Comparison of ENCODE assay signal across 14 cellular contexts in the genomic region with DNA sequence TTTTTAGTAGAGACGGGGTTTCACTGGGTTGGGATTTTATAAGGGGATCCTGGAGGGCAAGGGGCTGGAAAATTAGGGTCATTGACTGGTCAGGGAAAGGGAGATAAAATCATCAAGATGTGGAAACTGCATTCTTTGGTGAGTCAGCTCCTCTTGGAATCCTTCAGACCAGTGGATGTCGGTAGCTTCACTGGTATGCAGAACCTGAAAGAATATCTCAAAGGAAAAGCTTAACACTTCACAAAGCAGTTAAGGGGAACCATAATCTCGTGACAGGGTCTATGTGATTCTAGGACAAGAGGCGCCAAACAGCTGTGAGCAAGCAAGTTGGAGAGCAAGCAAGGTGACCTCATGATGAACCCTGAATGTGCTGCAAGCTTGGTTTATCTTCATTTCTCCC.
A peak's percentile ranks its signal among the peaks of the same experiment; 100 is the strongest.
DNase-seq lines count a peak whose midpoint lies in the region; ATAC-seq and TF ChIP-seq lines count a peak whose summit lies in the region.
"Had no signal": no experiment of that assay in that cellular context is flagged by ENCODE, and none has a peak within 500 bp of the region (broad histone marks: within the 10 kb centered on the region; RNA-seq: fewer than 3 reads in every experiment).

No MANE protein-coding gene starts in this region.

- CTCF ChIA-PET in BJ (lab: Yijun Ruan, JAX): no interaction called here
- CTCF ChIA-PET in PC-9 (lab: Charles Lee): no interaction called here

- H3K27ac ChIP-seq in PC-9 (peak overlapping the region; percentile 84), osteoblast (ENCODE audit: low read depth, low read length) (peak overlapping the region; percentile 71)
- H3K27ac ChIP-seq: esophagus muscularis mucosa, suprapubic skin had no signal

- no peak for TF ChIP-seq CTCF in BJ (IDR thresholded peaks at IDR 0.05; ENCODE audit: insufficient read depth, low read depth, low read length)
- no peak for TF ChIP-seq CTCF in PC-9 (conservative IDR thresholded peaks at IDR 0.05)
- TF ChIP-seq CTCF in epithelial cell of proximal tubule (conservative IDR thresholded peaks at IDR 0.05; ENCODE audit: low read depth, low read length): no peak
- TF ChIP-seq CTCF in osteoblast (IDR thresholded peaks at IDR 0.05; ENCODE audit: extremely low read depth, low read depth, low read length): no peak

- BruUV-seq in PC-9 (replicated peaks; lab: Mats Ljungman, UMichigan): no TSS peak

- H3K4me1 Mint-ChIP-seq in stimulated activated memory B cell treated with anti-CD40 and anti-IgM and Interleukin-4, amounts not matched to agents 10 μg/mL and 1 μg/mL and 100 μg/mL, for 72 hours: no peaks in the 10 kb centered on the region
- H3K4me1 Mint-ChIP-seq: activated naive CD8-positive, alpha-beta T cell treated with anti-CD3 and anti-CD28 coated beads, Interleukin-2, amount 10 ng/mL, durations not matched to agents 7 days and 5 days had no signal

- H2AFZ ChIP-seq in PC-9: no peak overlapping the region
- no peak overlapping the region for H2AFZ ChIP-seq in osteoblast (ENCODE audit: low read length)

- POLR2A ChIA-PET in BJ (lab: Charles Lee): no interaction called here
- POLR2A ChIA-PET in PC-9 (lab: Charles Lee; ENCODE audit: unreplicated experiment): no interaction called here

- no peaks in the 10 kb centered on the region for H3K9me2 ChIP-seq in PC-9 (ENCODE audit: insufficient read depth)

- H3K9me3 ChIP-seq in PC-9 (ENCODE audit: insufficient read depth, low read depth) (no peaks in the 10 kb centered on the region), osteoblast (ENCODE audit: low read depth, low read length) (no peaks in the 10 kb centered on the region)
- H3K9me3 ChIP-seq: esophagus muscularis mucosa, suprapubic skin had no signal

- H3K4me3 ChIP-seq in BJ (ENCODE audit: low read depth, low read length) (no peak overlapping the region), PC-9 (no peak overlapping the region), epithelial cell of proximal tubule (ENCODE audit: low read depth, low read length) (no peak overlapping the region), osteoblast (ENCODE audit: insufficient read depth, low read length) (no peak overlapping the region)
- H3K4me3 ChIP-seq: esophagus muscularis mucosa, suprapubic skin had no signal

- H3K4me2 ChIP-seq in PC-9 (peak overlapping the region; percentile 64), osteoblast (ENCODE audit: insufficient read depth, low read length) (peak overlapping the region; percentile 40)

- H3K9me3 Mint-ChIP-seq in stimulated activated memory B cell treated with anti-CD40 and anti-IgM and Interleukin-4, amounts not matched to agents 10 μg/mL and 1 μg/mL and 100 μg/mL, for 72 hours: peaks cover 7% of the 10 kb centered on the region

- no peaks in the 10 kb centered on the region for H3K79me2 ChIP-seq in PC-9 (ENCODE audit: low read depth)
- H3K79me2 ChIP-seq in osteoblast (ENCODE audit: insufficient read depth, low read length): no peaks in the 10 kb centered on the region

- ATAC-seq in HG02588 (IDR thresholded peaks at IDR 0.05; ENCODE audit: unreplicated experiment): no peak
- ATAC-seq in stimulated activated memory B cell treated with anti-CD40 and anti-IgM and Interleukin-4, amounts not matched to agents 10 μg/mL and 1 μg/mL and 100 μg/mL, for 72 hours: no peak

- H3K36me3 ChIP-seq in BJ (ENCODE audit: control insufficient read depth, insufficient read depth, low read length) (no peaks in the 10 kb centered on the region), PC-9 (ENCODE audit: low read depth) (no peaks in the 10 kb centered on the region), osteoblast (ENCODE audit: insufficient read depth, low read length) (no peaks in the 10 kb centered on the region)
- H3K36me3 ChIP-seq: esophagus muscularis mucosa, suprapubic skin had no signal

- no peak overlapping the region for H3K27ac Mint-ChIP-seq in stimulated activated memory B cell treated with anti-CD40 and anti-IgM and Interleukin-4, amounts not matched to agents 10 μg/mL and 1 μg/mL and 100 μg/mL, for 72 hours
- H3K27ac Mint-ChIP-seq: activated naive CD8-positive, alpha-beta T cell treated with anti-CD3 and anti-CD28 coated beads, Interleukin-2, amount 10 ng/mL, durations not matched to agents 7 days and 5 days; dendritic cell treated with granulocyte-macrophage colony-stimulating factor and Interleukin-4, amounts not matched to agents 40 ng/mL and 50 ng/mL, for 4 days had no signal

- intact Hi-C loops in PC-9 (cut with micrococcal nuclease; ENCODE audit: unreplicated experiment): no loop called here

- no peaks in the 10 kb centered on the region for H3K36me3 Mint-ChIP-seq in stimulated activated memory B cell treated with anti-CD40 and anti-IgM and Interleukin-4, amounts not matched to agents 10 μg/mL and 1 μg/mL and 100 μg/mL, for 72 hours
- H3K36me3 Mint-ChIP-seq: activated naive CD8-positive, alpha-beta T cell treated with anti-CD3 and anti-CD28 coated beads, Interleukin-2, amount 10 ng/mL, durations not matched to agents 7 days and 5 days had no signal

- peak; percentile 34 for DNase-seq in BJ (ENCODE audit: low read depth)
- peak in 1 of 2 experiments; percentile 93 for DNase-seq in PC-9
- DNase-seq in epithelial cell of proximal tubule (ENCODE audit: low read depth): peak; percentile 22
- DNase-seq in osteoblast (ENCODE audit: insufficient read length, low spot score, missing footprints): peak; percentile 59
- no peak for DNase-seq in foreskin melanocyte
- DNase-seq in activated CD4-positive, alpha-beta T cell treated with anti-CD3 and anti-CD28 coated beads for 48 hours: no peak
- DNase-seq: activated CD4-positive, CD25-positive, alpha-beta regulatory T cell; activated naive CD8-positive, alpha-beta T cell treated with anti-CD3 and anti-CD28 coated beads, Interleukin-2, amount 10 ng/mL, durations not matched to agents 7 days and 5 days; DMS153 had no signal

- H3K4me1 ChIP-seq in PC-9 (replicated peaks; ENCODE audit: insufficient read depth): peaks cover 25% of the 10 kb centered on the region
- peaks cover 13% of the 10 kb centered on the region for H3K4me1 ChIP-seq in osteoblast (ENCODE audit: insufficient read depth, low read length)
- H3K4me1 ChIP-seq: esophagus muscularis mucosa, suprapubic skin had no signal

- H4K20me1 ChIP-seq in PC-9 (ENCODE audit: insufficient read depth) (no peaks in the 10 kb centered on the region), osteoblast (ENCODE audit: insufficient read depth, low read length) (no peaks in the 10 kb centered on the region)

- H3K27me3 ChIP-seq in BJ (ENCODE audit: control insufficient read depth, insufficient read depth, low read length): no peaks in the 10 kb centered on the region
- H3K27me3 ChIP-seq in PC-9 (ENCODE audit: insufficient read depth, low read depth): no peaks in the 10 kb centered on the region
- no peaks in the 10 kb centered on the region for H3K27me3 ChIP-seq in osteoblast (ENCODE audit: insufficient read depth, low read length)
- H3K27me3 ChIP-seq: esophagus muscularis mucosa, suprapubic skin had no signal

- peaks cover 23% of the 10 kb centered on the region for H3F3A ChIP-seq in PC-9 (ENCODE audit: insufficient read depth, low read depth)

- H3K4me3 Mint-ChIP-seq in stimulated activated memory B cell treated with anti-CD40 and anti-IgM and Interleukin-4, amounts not matched to agents 10 μg/mL and 1 μg/mL and 100 μg/mL, for 72 hours: no peak overlapping the region
- H3K4me3 Mint-ChIP-seq: activated naive CD8-positive, alpha-beta T cell treated with anti-CD3 and anti-CD28 coated beads, Interleukin-2, amount 10 ng/mL, durations not matched to agents 7 days and 5 days; dendritic cell treated with granulocyte-macrophage colony-stimulating factor and Interleukin-4, amounts not matched to agents 40 ng/mL and 50 ng/mL, for 4 days had no signal

- H3K27me3 Mint-ChIP-seq in stimulated activated memory B cell treated with anti-CD40 and anti-IgM and Interleukin-4, amounts not matched to agents 10 μg/mL and 1 μg/mL and 100 μg/mL, for 72 hours: no peaks in the 10 kb centered on the region
- H3K27me3 Mint-ChIP-seq: activated naive CD8-positive, alpha-beta T cell treated with anti-CD3 and anti-CD28 coated beads, Interleukin-2, amount 10 ng/mL, durations not matched to agents 7 days and 5 days; dendritic cell treated with granulocyte-macrophage colony-stimulating factor and Interleukin-4, amounts not matched to agents 40 ng/mL and 50 ng/mL, for 4 days had no signal

Comparison
In these comparisons a context has a peak if more than half of its experiments do, and no peak if none do; other contexts are left out.
1. DNase-seq: peak in BJ (single experiment), epithelial cell of proximal tubule (single experiment) and osteoblast (single experiment); none in foreskin melanocyte (single experiment) and activated CD4-positive, alpha-beta T cell treated with anti-CD3 and anti-CD28 coated beads for 48 hours (single experiment).